9 cellular contexts compared by ENCODE assay signal in genomic region chr6:116217069-116217468, GRCh38. TPM values are rescaled to one million over a fixed set of nuclear protein-coding genes. Genes with fewer than 3 reads are reported as not detected.
DNase-seq lines count a peak whose midpoint lies in the region; ATAC-seq, FAIRE-seq and TF ChIP-seq lines count a peak whose summit lies in the region.
"Had no signal": no experiment of that assay in that cellular context is flagged by ENCODE, and none has a peak within 500 bp of the region (broad histone marks: within the 10 kb centered on the region; RNA-seq: fewer than 3 reads in every experiment).

No MANE protein-coding gene starts in this region.

- H3K36me3 ChIP-seq in Panc1 (ENCODE audit: control insufficient read depth, insufficient read depth, low read length) (no peaks in the 10 kb centered on the region), endothelial cell of umbilical vein (ENCODE audit: control insufficient read depth in 2 of 2, extremely low read depth in 1 of 2, insufficient read depth in 2 of 2, low read length in 2 of 2) (no peaks in the 10 kb centered on the region)
- H3K36me3 ChIP-seq in naive thymus-derived CD4-positive, alpha-beta T cell (ENCODE audit: control insufficient read depth in 2 of 3, insufficient read depth in 3 of 3, low read length in 3 of 3) = no peaks in the 10 kb centered on the region

- no peak overlapping the region for H3K4me3 ChIP-seq in Panc1 (ENCODE audit: low read depth in 2 of 2, low read length in 2 of 2)
- no peak overlapping the region for H3K4me3 ChIP-seq in endothelial cell of umbilical vein (replicated peaks in 1 of 3; ENCODE audit: insufficient read depth in 1 of 3, low read depth in 1 of 3, low read length in 3 of 3)
- H3K4me3 ChIP-seq in naive thymus-derived CD4-positive, alpha-beta T cell (ENCODE audit: low read length) = no peak overlapping the region
- H3K4me3 ChIP-seq: BLaER1 treated with 17β-estradiol and CSF1 and Interleukin-3, amounts not matched to agents 10 nM and 100 nM had no signal

- no peak for TF ChIP-seq POLR2A in endothelial cell of umbilical vein (IDR thresholded peaks at IDR 0.05; ENCODE audit: low read depth, low read length)

- ATAC-seq in HG02973 (IDR thresholded peaks at IDR 0.05; ENCODE audit: unreplicated experiment) = peak; percentile 66
- no peak for ATAC-seq in Panc1
- ATAC-seq in naive thymus-derived CD4-positive, alpha-beta T cell = peak; percentile 86

- H3K9me3 ChIP-seq in Panc1 (ENCODE audit: control insufficient read depth, insufficient read depth, low read depth, low read length) = no peaks in the 10 kb centered on the region
- no peaks in the 10 kb centered on the region for H3K9me3 ChIP-seq in endothelial cell of umbilical vein (replicated peaks; ENCODE audit: control insufficient read depth, insufficient read depth, low read length)
- no peaks in the 10 kb centered on the region for H3K9me3 ChIP-seq in naive thymus-derived CD4-positive, alpha-beta T cell (ENCODE audit: control insufficient read depth in 2 of 3, low read length in 3 of 3)
- H3K9me3 ChIP-seq: BLaER1 treated with 17β-estradiol and CSF1 and Interleukin-3, amounts not matched to agents 10 nM and 100 nM had no signal

- H3K4me2 ChIP-seq in endothelial cell of umbilical vein (ENCODE audit: insufficient read depth, low read length) = no peak overlapping the region
- H3K4me2 ChIP-seq: BLaER1 treated with 17β-estradiol and CSF1 and Interleukin-3, amounts not matched to agents 10 nM and 100 nM had no signal

- H3K27me3 Mint-ChIP-seq in naive thymus-derived CD4-positive, alpha-beta T cell = no peaks in the 10 kb centered on the region

- peaks cover 0 to 12% (median 6%) of the 10 kb centered on the region in 7 donors for H3K4me1 Mint-ChIP-seq in naive thymus-derived CD4-positive, alpha-beta T cell

- H3K4me1 ChIP-seq in Panc1 (ENCODE audit: control insufficient read depth, insufficient read depth, low read length) = no peaks in the 10 kb centered on the region
- peaks cover 9% of the 10 kb centered on the region for H3K4me1 ChIP-seq in endothelial cell of umbilical vein (ENCODE audit: control insufficient read depth, extremely low read depth, insufficient read depth, low read length)
- no peaks in the 10 kb centered on the region for H3K4me1 ChIP-seq in naive thymus-derived CD4-positive, alpha-beta T cell (ENCODE audit: control insufficient read depth in 2 of 2, insufficient read depth in 2 of 2, low read length in 2 of 2)

- no peaks in the 10 kb centered on the region for H3K79me2 ChIP-seq in endothelial cell of umbilical vein (ENCODE audit: control insufficient read depth, insufficient read depth, low read length)

- peak; percentile 50 for FAIRE-seq in endothelial cell of umbilical vein (lab: Jason Lieb, UNC)

- H4K20me1 ChIP-seq in endothelial cell of umbilical vein (replicated peaks; ENCODE audit: control insufficient read depth, extremely low read depth, insufficient read depth, low read length) = no peaks in the 10 kb centered on the region
- H4K20me1 ChIP-seq: BLaER1 treated with 17β-estradiol and CSF1 and Interleukin-3, amounts not matched to agents 10 nM and 100 nM had no signal

- CTCF ChIA-PET in Panc1 (lab: Charles Lee) (interaction anchor here (0.5 to 1.6 kb wide), 3 partner anchors 41 to 64 kb away, joined by 3 to 8 read pairs (median 4); no protein-coding TSS in a partner anchor), endothelial cell of umbilical vein (lab: Charles Lee) (interaction anchor here (0.8 to 5.0 kb wide), 23 partner anchors 9 to 431 kb away, joined by 3 to 170 read pairs (median 9); partner anchors contain the start of genes DSE, TSPYL1 and TSPYL4)
- CTCF ChIA-PET in naive thymus-derived CD4-positive, alpha-beta T cell (lab: Charles Lee) = interaction anchor here (0.7 to 2.1 kb wide), 4 partner anchors 16 to 354 kb away, joined by 3 to 6 read pairs (median 4); partner anchors contain the start of gene RWDD1

- H3K27me3 ChIP-seq in Panc1 (ENCODE audit: control insufficient read depth, insufficient read depth, low read length) (no peaks in the 10 kb centered on the region), endothelial cell of umbilical vein (ENCODE audit: control insufficient read depth in 2 of 2, insufficient read depth in 2 of 2, low read length in 2 of 2) (no peaks in the 10 kb centered on the region)
- no peaks in the 10 kb centered on the region for H3K27me3 ChIP-seq in naive thymus-derived CD4-positive, alpha-beta T cell (ENCODE audit: control insufficient read depth in 2 of 2, insufficient read depth in 2 of 2, low read length in 2 of 2)
- H3K27me3 ChIP-seq: BLaER1 treated with 17β-estradiol and CSF1 and Interleukin-3, amounts not matched to agents 10 nM and 100 nM had no signal

- H3K27ac Mint-ChIP-seq in naive thymus-derived CD4-positive, alpha-beta T cell = peak overlapping the region in 5 of 9 donors; percentile 7 to 76 (median 44)

- peaks cover 0 to 10% (median 0%) of the 10 kb centered on the region in 5 donors for H3K36me3 Mint-ChIP-seq in naive thymus-derived CD4-positive, alpha-beta T cell

- no peaks in the 10 kb centered on the region for H3K9me3 Mint-ChIP-seq in naive thymus-derived CD4-positive, alpha-beta T cell

- DNase-seq in NCI-H1092 treated with DMSO at 0.1 percent for 48 hours (lab: John Stamatoyannopoulos, UW) = peak; percentile 19
- DNase-seq in NCI-H1092 (lab: John Stamatoyannopoulos, UW) = no peak
- DNase-seq in Panc1 (ENCODE audit: low read depth, low spot score) = peak; percentile 43
- peak; percentile 61 for DNase-seq in endothelial cell of umbilical vein (ENCODE audit: low read depth, low spot score)
- peak in 6 of 9 donors; percentile 10 to 55 (median 44) for DNase-seq in naive thymus-derived CD4-positive, alpha-beta T cell
- no peak for DNase-seq in nucleus accumbens (lab: John Stamatoyannopoulos, UW)
- DNase-seq in ecto neural progenitor cell (ENCODE audit: low spot score) = no peak

- BruUV-seq in Panc1 (replicated peaks; lab: Mats Ljungman, UMichigan) (no TSS peak), endothelial cell of umbilical vein (replicated peaks; lab: Mats Ljungman, UMichigan) (no TSS peak)

- H3K27ac ChIP-seq in Panc1 (ENCODE audit: low read length) (no peak overlapping the region; the same call in 1 of the 2 replicates), endothelial cell of umbilical vein (ENCODE audit: insufficient read depth, low read depth, low read length) (no peak overlapping the region)
- no peak overlapping the region for H3K27ac ChIP-seq in naive thymus-derived CD4-positive, alpha-beta T cell (ENCODE audit: low read depth, low read length)

- in situ Hi-C loops in Panc1 (cut with HindIII; ENCODE audit: low pct_unique_long_range_greater_than_20kb, low sequenced_read_pairs) = no loop called here

- H3K9ac ChIP-seq in endothelial cell of umbilical vein (replicated peaks; ENCODE audit: extremely low read depth, insufficient read depth, low read length) = no peak overlapping the region
- H3K9ac ChIP-seq: BLaER1 treated with 17β-estradiol and CSF1 and Interleukin-3, amounts not matched to agents 10 nM and 100 nM had no signal

- TF ChIP-seq CTCF in Panc1 (IDR thresholded peaks at IDR 0.05) (peak; percentile 74; the same call in 1 of the 2 replicates), endothelial cell of umbilical vein (IDR thresholded peaks at IDR 0.05; ENCODE audit: extremely low read depth in 1 of 2, insufficient read depth in 1 of 2, low read depth in 1 of 2, low read length in 2 of 2) (peak; percentile 15 to 36)

- no peak overlapping the region for H3K4me3 Mint-ChIP-seq in naive thymus-derived CD4-positive, alpha-beta T cell

- POLR2A ChIA-PET in Panc1 (lab: Charles Lee) (no interaction called here), endothelial cell of umbilical vein (lab: Charles Lee) (no interaction called here)
- POLR2A ChIA-PET in naive thymus-derived CD4-positive, alpha-beta T cell (lab: Charles Lee) = no interaction called here

- intact Hi-C loops in Panc1 (cut with micrococcal nuclease; ENCODE audit: unreplicated experiment) (no loop called here), endothelial cell of umbilical vein (cut with micrococcal nuclease) (loop anchor here (2.0 to 5.0 kb wide), 4 partner anchors 62 to 630 kb away; partner anchors contain the start of genes CALHM5 and TSPYL1)
- intact Hi-C loops in naive thymus-derived CD4-positive, alpha-beta T cell (cut with micrococcal nuclease) = loop anchor here (1.0 to 10.0 kb wide), 7 partner anchors 60 to 628 kb away; partner anchors contain the start of genes TSPYL1 (in 2 of the 2) and NT5DC1 (in 1 of the 2)

- H2AFZ ChIP-seq in endothelial cell of umbilical vein (ENCODE audit: low read depth, low read length) = no peak overlapping the region

- dilution Hi-C loops in endothelial cell of umbilical vein (cut with MboI; ENCODE audit: extremely low pct_ligation_motif_present, low sequenced_read_pairs) = no loop called here

- H3K9me1 ChIP-seq in endothelial cell of umbilical vein (replicated peaks; ENCODE audit: control insufficient read depth, extremely low read depth, insufficient read depth, low read length) = no peaks in the 10 kb centered on the region

TF ChIP-seq in endothelial cell of umbilical vein, 7 proteins besides CTCF, POLR2A, EP300 and RAD21 (continues in another document):
- TF ChIP-seq GATA2 (IDR thresholded peaks at IDR 0.05; ENCODE audit: insufficient read depth, insufficient read length, low read depth, low read length) = no peak
- no peak for TF ChIP-seq FOS (IDR thresholded peaks at IDR 0.05; ENCODE audit: borderline replicate concordance, insufficient read depth, low read length)
- no peak for TF ChIP-seq MYC (IDR thresholded peaks at IDR 0.05; ENCODE audit: low read depth, low read length)
- TF ChIP-seq, protein P1, sequence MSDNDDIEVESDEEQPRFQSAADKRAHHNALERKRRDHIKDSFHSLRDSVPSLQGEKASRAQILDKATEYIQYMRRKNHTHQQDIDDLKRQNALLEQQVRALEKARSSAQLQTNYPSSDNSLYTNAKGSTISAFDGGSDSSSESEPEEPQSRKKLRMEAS (IDR thresholded peaks at IDR 0.05; ENCODE audit: insufficient read depth, insufficient read length) = no peak
- TF ChIP-seq JUN (IDR thresholded peaks at IDR 0.05; ENCODE audit: borderline replicate concordance, insufficient read depth, insufficient read length, low read depth) = no peak
- no peak for TF ChIP-seq EZH2 (IDR thresholded peaks at IDR 0.05; ENCODE audit: borderline replicate concordance, low read depth, low read length, severe bottlenecking)

RNA-seq across cellular contexts. Expression of gene TSPYL4, which starts 36.8 kb away (rescaled TPM):
- 7.6 TPM for total RNA-seq in Panc1 (2021; ENCODE audit: unreplicated experiment)
- 3.7 TPM for polyA plus RNA-seq in Panc1 (2012; ENCODE audit: insufficient read length)
- 24.5 and 34.4 TPM in 2 replicates for total RNA-seq in endothelial cell of umbilical vein
- 43.1 and 45.5 TPM in 2 replicates for polyA plus RNA-seq in endothelial cell of umbilical vein
- 27.5 and 32.1 TPM in 2 replicates for polyA plus RNA-seq in endothelial cell of umbilical vein (2011; cell fraction: cytosol; rRNA removed)
- 75.8 and 97.1 TPM in 2 replicates for polyA plus RNA-seq in endothelial cell of umbilical vein (2011; cell fraction: nucleus; rRNA removed)
- polyA plus RNA-seq in endothelial cell of umbilical vein (2012) = 16.1 and 18.4 TPM in 2 replicates
- 57.3 and 61.9 TPM in 2 replicates for polyA minus RNA-seq in endothelial cell of umbilical vein
- 3.1 TPM for polyA minus RNA-seq in endothelial cell of umbilical vein (2011; cell fraction: cytosol; rRNA and poly(A)+ RNA removed)
- 30.5 and 40.3 TPM in 2 replicates for polyA minus RNA-seq in endothelial cell of umbilical vein (2011; cell fraction: nucleus; rRNA and poly(A)+ RNA removed)
- total RNA-seq in naive thymus-derived CD4-positive, alpha-beta T cell = 10 to 100 TPM; 18.2 to 58.2 (median 21.5) TPM
- 10 to 100 TPM in 1 of 2 donors, 1 to 10 TPM in 1; 9.7 to 19.3 TPM for polyA plus RNA-seq in naive thymus-derived CD4-positive, alpha-beta T cell

Comparison
In these comparisons a context has a peak if more than half of its experiments do, and no peak if none do; other contexts are left out.
1. DNase-seq: peak in NCI-H1092 treated with DMSO at 0.1 percent for 48 hours (single experiment), Panc1 (single experiment), endothelial cell of umbilical vein (single experiment) and naive thymus-derived CD4-positive, alpha-beta T cell (6 of 9); none in NCI-H1092 (single experiment), nucleus accumbens (0 of 56) and ecto neural progenitor cell (single experiment).